ENCODE assay signal across 17 cellular contexts in genomic region chr20:15113374-15113773, GRCh38.
"Had no signal": no experiment of that assay in that cellular context is flagged by ENCODE, and none has a peak within 500 bp of the region (broad histone marks: within the 10 kb centered on the region; RNA-seq: fewer than 3 reads in every experiment).

No MANE protein-coding gene starts in this region.

- H3K36me3 ChIP-seq: esophagus squamous epithelium, heart left ventricle, neutrophil, stomach, thyroid gland had no signal

- DNase-seq: esophagus squamous epithelium; heart left ventricle; hypothalamus; islet precursor cell; mucosa of descending colon; naive thymus-derived CD8-positive, alpha-beta T cell; posterior cingulate gyrus; right cardiac atrium; small intestine; stimulated activated CD4-positive, alpha-beta T cell treated with anti-CD3 and anti-CD28 coated beads, Interleukin-12 subunit alpha, Interleukin-12 subunit beta, amount 100 ng/mL, for 4 hours; stimulated activated naive CD4-positive, alpha-beta T cell; stomach; substantia nigra; thyroid gland had no signal

- H3K4me1 ChIP-seq: heart left ventricle, stomach, thyroid gland had no signal

- H3K9me3 ChIP-seq: esophagus squamous epithelium, mucosa of descending colon, neutrophil, stomach, thyroid gland had no signal

- H3K4me3 ChIP-seq: esophagus squamous epithelium, heart left ventricle, mucosa of descending colon, stomach, thyroid gland had no signal

- ATAC-seq: heart left ventricle; left lobe of liver; mucosa of descending colon; naive thymus-derived CD8-positive, alpha-beta T cell; right cardiac atrium had no signal

- H3K27me3 ChIP-seq: esophagus squamous epithelium, foreskin keratinocyte, heart left ventricle, neutrophil, stomach, thyroid gland had no signal

- H3K27ac ChIP-seq: esophagus squamous epithelium, foreskin keratinocyte, heart left ventricle, neutrophil, stomach, thyroid gland had no signal
